In genomic region chr6:137873273-137873762, GRCh38 we compare ENCODE assay signal across 1 cellular context.
TF ChIP-seq lines count a peak whose summit lies in the region.

No MANE protein-coding gene starts in this region.

TF ChIP-seq in GM12878, 131 proteins besides CTCF, POLR2A, EP300 and RAD21 (continued from another document):
- TF ChIP-seq BCL3 (IDR thresholded peaks at IDR 0.05; ENCODE audit: borderline replicate concordance, insufficient read depth, low read depth, low read length, poor library complexity, severe bottlenecking) (peak; percentile 41), MLLT1 (IDR thresholded peaks at IDR 0.05) (no peak), SMAD1 (IDR thresholded peaks at IDR 0.05; ENCODE audit: low read depth, partially characterized antibody) (peak; percentile 12), ZNF687 (IDR thresholded peaks at IDR 0.05) (peak; percentile 53), RCOR1 (conservative IDR thresholded peaks at IDR 0.05; ENCODE audit: low read depth, low read length) (no peak), IRF4 (IDR thresholded peaks at IDR 0.05; ENCODE audit: low read depth, low read length) (peak; percentile 44; the same call in 1 of the 2 replicates), EGR1 (IDR thresholded peaks at IDR 0.05; ENCODE audit: borderline replicate concordance in 1 of 2, low read depth in 2 of 2, low read length in 2 of 2) (no peak), STAT1 (conservative IDR thresholded peaks at IDR 0.05) (no peak)
